In the genomic region with DNA sequence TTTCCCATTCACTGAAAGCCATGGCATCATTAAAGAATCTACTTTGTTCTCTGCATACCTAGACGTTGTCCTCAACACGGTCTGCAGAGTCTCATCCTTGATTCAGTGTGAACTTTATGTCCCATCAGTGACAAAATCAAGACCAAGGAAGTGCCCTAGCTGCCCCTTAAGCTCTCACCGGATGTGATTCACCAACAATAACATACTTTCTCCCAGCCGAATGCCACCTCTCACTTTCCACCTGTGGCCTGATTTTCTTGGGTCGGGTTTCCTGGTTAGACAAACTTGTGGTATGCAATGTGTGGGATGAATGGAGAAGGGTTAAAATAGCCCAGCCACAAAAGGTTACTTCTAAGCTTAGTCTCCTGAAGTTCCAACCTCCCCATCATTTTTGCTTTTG, we compare ENCODE assay signal across 27 cellular contexts.
DNase-seq lines count a peak whose midpoint lies in the region; ATAC-seq, FAIRE-seq and TF ChIP-seq lines count a peak whose summit lies in the region.
"Had no signal": no experiment of that assay in that cellular context is flagged by ENCODE, and none has a peak within 500 bp of the region (broad histone marks: within the 10 kb centered on the region; RNA-seq: fewer than 3 reads in every experiment).

No MANE protein-coding gene starts in this region.

- H3K4me2 ChIP-seq in A549 = peak overlapping the region; percentile 15; the same call in 2 of the 3 replicates
- H3K4me2 ChIP-seq: BLaER1 had no signal

- TF ChIP-seq POLR2A in A549 (IDR thresholded peaks at IDR 0.05; ENCODE audit: low read length) = no peak

- no peaks in the 10 kb centered on the region for H3K27me3 Mint-ChIP-seq in osteocyte (ENCODE audit: unreplicated experiment)
- H3K27me3 Mint-ChIP-seq: activated CD8-positive, alpha-beta T cell treated with anti-CD3 and anti-CD28 coated beads for 36 hours; activated T-cell treated with anti-CD3 and anti-CD28 coated beads, Interleukin-2, amount 50 U/mL, for 24 hours; memory B cell had no signal

- POLR2A ChIA-PET in A549 (lab: Yijun Ruan, JAX) = no interaction called here

- CTCF ChIA-PET in A549 (lab: Yijun Ruan, JAX) = interaction anchor here (0.9 kb wide), 1 partner anchor 88 kb away, joined by 3 read pairs; no protein-coding TSS in a partner anchor

- peaks cover 15% of the 10 kb centered on the region for H3K9me3 Mint-ChIP-seq in osteocyte (ENCODE audit: unreplicated experiment)
- H3K9me3 Mint-ChIP-seq: activated CD8-positive, alpha-beta T cell treated with anti-CD3 and anti-CD28 coated beads for 36 hours had no signal

- peak in 1 of 2 experiments; percentile 61 for DNase-seq in A549 (ENCODE audit: low read depth in 1 of 2, low spot score in 1 of 2)
- peak; percentile 59 for DNase-seq in HK-2 (ENCODE audit: unreplicated experiment)
- peak; percentile 35 to 66 for DNase-seq in SJCRH30
- peak; percentile 1 for DNase-seq in iPS DF 6.9 (ENCODE audit: low read depth, low spot score)
- no peak for DNase-seq in KG1 (lab: John Stamatoyannopoulos, UW)
- DNase-seq in osteocyte (ENCODE audit: extremely low spot score, unreplicated experiment) = no peak
- no peak for DNase-seq in NCI-H1417 treated with DMSO at 0.1 percent for 48 hours (lab: John Stamatoyannopoulos, UW)
- no peak for DNase-seq in stimulated activated CD4-positive, alpha-beta T cell treated with anti-CD3 and anti-CD28 coated beads, Interleukin-12 subunit alpha, Interleukin-12 subunit beta, amount 100 ng/mL, for 4 hours
- DNase-seq: activated CD4-positive, CD25-positive, alpha-beta regulatory T cell; activated CD8-positive, alpha-beta T cell treated with anti-CD3 and anti-CD28 coated beads for 36 hours; activated naive CD4-positive, alpha-beta T cell treated with anti-CD3 and anti-CD28 coated beads for 36 hours; activated T-cell treated with anti-CD3 and anti-CD28 coated beads, Interleukin-2, amount 50 U/mL, for 24 hours; aorta; heart right ventricle; KBM-7; NCI-H1105 treated with DMSO at 0.1 percent for 48 hours; NCI-H2107; NCI-H526 treated with DMSO at 0.1 percent for 48 hours; nephron progenitor cell; psoas muscle; upper lobe of right lung had no signal

- H3K27ac ChIP-seq in A549 (peak overlapping the region; percentile 39 to 79), SJCRH30 (no peak overlapping the region), iPS DF 6.9 (ENCODE audit: low read length) (no peak overlapping the region)
- H3K27ac ChIP-seq: BLaER1, heart right ventricle, psoas muscle, upper lobe of right lung had no signal

- H3K27ac Mint-ChIP-seq in osteocyte (ENCODE audit: unreplicated experiment) = no peak overlapping the region
- H3K27ac Mint-ChIP-seq: activated CD8-positive, alpha-beta T cell treated with anti-CD3 and anti-CD28 coated beads for 36 hours; activated naive CD4-positive, alpha-beta T cell treated with anti-CD3 and anti-CD28 coated beads for 36 hours; activated T-cell treated with anti-CD3 and anti-CD28 coated beads, Interleukin-2, amount 50 U/mL, for 24 hours; memory B cell; nephron progenitor cell had no signal

- H3K36me3 ChIP-seq in SJCRH30 (no peaks in the 10 kb centered on the region), iPS DF 6.9 (ENCODE audit: control insufficient read depth, insufficient read depth, low read length) (no peaks in the 10 kb centered on the region)
- H3K36me3 ChIP-seq: BLaER1, HAP-1, heart right ventricle, upper lobe of right lung had no signal

- 33% methylated on average over 5 of the region's 5 CpGs for WGBS in A549 (ENCODE audit: missing lambda C conversion rate)
- WGBS in iPS DF 6.9 (ENCODE audit: insufficient coverage, insufficient read length) = no CpG with 5 or more reads among the region's 5 CpGs

- H3K4me3 Mint-ChIP-seq in osteocyte (ENCODE audit: unreplicated experiment) = no peak overlapping the region
- H3K4me3 Mint-ChIP-seq: activated CD8-positive, alpha-beta T cell treated with anti-CD3 and anti-CD28 coated beads for 36 hours; activated naive CD4-positive, alpha-beta T cell treated with anti-CD3 and anti-CD28 coated beads for 36 hours; activated T-cell treated with anti-CD3 and anti-CD28 coated beads, Interleukin-2, amount 50 U/mL, for 24 hours; memory B cell; nephron progenitor cell had no signal

- TF ChIP-seq EP300 in A549 (IDR thresholded peaks at IDR 0.05) = no peak

- FAIRE-seq in A549 (lab: Jason Lieb, UNC) = no peak
- FAIRE-seq: A204.1, GM12892, islet of Langerhans had no signal

- peaks cover 6% of the 10 kb centered on the region; the same call in 2 of the 3 replicates for H3K9me3 ChIP-seq in A549
- H3K9me3 ChIP-seq in SJCRH30 (replicated peaks) = no peaks in the 10 kb centered on the region
- no peaks in the 10 kb centered on the region for H3K9me3 ChIP-seq in iPS DF 6.9 (ENCODE audit: control insufficient read depth, insufficient read depth, low read length)
- H3K9me3 ChIP-seq: BLaER1, HAP-1, psoas muscle, upper lobe of right lung had no signal

- H3K27me3 ChIP-seq in SJCRH30 = no peaks in the 10 kb centered on the region
- H3K27me3 ChIP-seq in iPS DF 6.9 (ENCODE audit: control insufficient read depth, insufficient read depth, low read length) = no peaks in the 10 kb centered on the region
- H3K27me3 ChIP-seq: BLaER1, heart right ventricle, upper lobe of right lung had no signal

- no peaks in the 10 kb centered on the region for H3K36me3 Mint-ChIP-seq in osteocyte (ENCODE audit: unreplicated experiment)
- H3K36me3 Mint-ChIP-seq: memory B cell had no signal

- peaks cover 21% of the 10 kb centered on the region for H3K4me1 ChIP-seq in A549
- peaks cover 17% of the 10 kb centered on the region for H3K4me1 ChIP-seq in SJCRH30
- no peaks in the 10 kb centered on the region for H3K4me1 ChIP-seq in iPS DF 6.9 (ENCODE audit: control insufficient read depth, insufficient read depth, low read length)
- H3K4me1 ChIP-seq: BLaER1, HAP-1, heart right ventricle, upper lobe of right lung had no signal

- peaks cover 5% of the 10 kb centered on the region for H3K4me1 Mint-ChIP-seq in osteocyte (ENCODE audit: unreplicated experiment)
- H3K4me1 Mint-ChIP-seq: memory B cell, nephron progenitor cell had no signal

- peak in 1 of 2 experiments; percentile 48; a peak in 2 of 6 replicates for ATAC-seq in A549
- ATAC-seq: activated CD8-positive, alpha-beta T cell treated with anti-CD3 and anti-CD28 coated beads for 36 hours; heart right ventricle; psoas muscle; upper lobe of right lung had no signal

- TF ChIP-seq CTCF in A549 (IDR thresholded peaks at IDR 0.05) (no peak), osteocyte (IDR thresholded peaks at IDR 0.05) (no peak)

- no peak for TF ChIP-seq RAD21 in A549 (conservative IDR thresholded peaks at IDR 0.05 in 1 of 2, IDR thresholded peaks at IDR 0.05 in 1 of 2)

- H3K4me3 ChIP-seq in A549 (no peak overlapping the region), SJCRH30 (no peak overlapping the region), iPS DF 6.9 (ENCODE audit: low read length) (no peak overlapping the region)
- H3K4me3 ChIP-seq: BLaER1, HAP-1, heart right ventricle, psoas muscle, upper lobe of right lung had no signal

TF ChIP-seq in A549, 52 proteins besides CTCF, POLR2A, EP300 and RAD21:
- TF ChIP-seq FOSL2 (IDR thresholded peaks at IDR 0.05) (no peak), FOSL2 (CRISPR knock-in tag; IDR thresholded peaks at IDR 0.05) (peak; percentile 13; the same call in 1 of the 2 replicates), JUNB (IDR thresholded peaks at IDR 0.05) (no peak)
TF ChIP-seq in A549: peak in this region for 1.

Comparison
In these comparisons a context has a peak if more than half of its experiments do, and no peak if none do; other contexts are left out.
1. DNase-seq: peak in HK-2 (single experiment), SJCRH30 (2 of 2) and iPS DF 6.9 (single experiment); none in KG1 (single experiment), osteocyte (single experiment), NCI-H1417 treated with DMSO at 0.1 percent for 48 hours (single experiment) and stimulated activated CD4-positive, alpha-beta T cell treated with anti-CD3 and anti-CD28 coated beads, Interleukin-12 subunit alpha, Interleukin-12 subunit beta, amount 100 ng/mL, for 4 hours (single experiment).
2. H3K27ac ChIP-seq: peak in A549 (2 of 2); none in SJCRH30 (single experiment) and iPS DF 6.9 (single experiment).